25 cellular contexts compared by ENCODE assay signal in genomic region chr4:176217510-176217909, GRCh38. TPM values are rescaled to one million over a fixed set of nuclear protein-coding genes. Genes with fewer than 3 reads are reported as not detected.
"Had no signal": no experiment of that assay in that cellular context is flagged by ENCODE, and none has a peak within 500 bp of the region (broad histone marks: within the 10 kb centered on the region; RNA-seq: fewer than 3 reads in every experiment).

No MANE protein-coding gene starts in this region.

- H3K9me3 ChIP-seq: esophagus muscularis mucosa, left lung, lower lobe of right lung, right lobe of liver, transverse colon had no signal

- FAIRE-seq: bronchial epithelial cell had no signal

- H3K4me3 ChIP-seq: esophagus muscularis mucosa, heart right ventricle, left lung, lower lobe of right lung, neural progenitor cell, right lobe of liver, transverse colon had no signal

- DNase-seq: activated CD4-positive, alpha-beta T cell treated with anti-CD3 and anti-CD28 coated beads for 4 hours; activated CD4-positive, alpha-beta T cell treated with anti-CD3 and anti-CD28 coated beads, Interleukin-2, amount 50 U/mL, for 4 hours; activated effector memory CD4-positive, alpha-beta T cell treated with Interleukin-2 at 50 U/mL for 16 hours; activated naive CD4-positive, alpha-beta T cell treated with Interleukin-2 at 50 U/mL for 16 hours; activated T-cell treated with anti-CD3 and anti-CD28 coated beads for 4 hours; anterior cingulate cortex; dermis blood vessel endothelial cell; effector CD4-positive, alpha-beta T cell; foreskin melanocyte; heart right ventricle; kidney glomerular epithelial cell; left lung; lower lobe of right lung; mesenchymal stem cell; naive thymus-derived CD8-positive, alpha-beta T cell; occipital lobe; right lobe of liver; stimulated activated CD4-positive, alpha-beta T cell treated with anti-CD3 and anti-CD28 coated beads, Interleukin-2, amount 100 ng/mL, for 48 hours; stimulated activated naive CD4-positive, alpha-beta T cell treated with Interleukin-2 at 50 U/mL for 16 hours; transverse colon had no signal

- H3K27ac ChIP-seq: esophagus muscularis mucosa, heart right ventricle, left lung, lower lobe of right lung, neural progenitor cell, right lobe of liver, transverse colon, VCaP had no signal

- ATAC-seq: heart right ventricle; left lung; lower lobe of right lung; naive thymus-derived CD8-positive, alpha-beta T cell; right lobe of liver had no signal

- H3K36me3 ChIP-seq: esophagus muscularis mucosa, heart right ventricle, left lung, lower lobe of right lung, neural progenitor cell, right lobe of liver, transverse colon had no signal

- H2AFZ ChIP-seq: neural progenitor cell had no signal

- H3K4me1 ChIP-seq: esophagus muscularis mucosa, heart right ventricle, left lung, lower lobe of right lung, neural progenitor cell, right lobe of liver, transverse colon had no signal

- H3K27me3 ChIP-seq: esophagus muscularis mucosa, heart right ventricle, left lung, neural progenitor cell, right lobe of liver, transverse colon had no signal

- H3K4me2 ChIP-seq: neural progenitor cell had no signal

RNA-seq across cellular contexts. Expression of gene SPATA4, which starts 22.1 kb away (rescaled TPM):
- total RNA-seq: dermis blood vessel endothelial cell; glomerular endothelial cell; naive thymus-derived CD8-positive, alpha-beta T cell; right lobe of liver; transverse colon had no signal

RNA-seq across cellular contexts. Expression of gene ASB5, which starts 51.5 kb away (rescaled TPM):
- total RNA-seq: bronchial epithelial cell; dermis blood vessel endothelial cell; glomerular endothelial cell; left lung; lower lobe of right lung; naive thymus-derived CD8-positive, alpha-beta T cell had no signal
